Comparison of ENCODE assay signal across 9 cellular contexts in the genomic region with DNA sequence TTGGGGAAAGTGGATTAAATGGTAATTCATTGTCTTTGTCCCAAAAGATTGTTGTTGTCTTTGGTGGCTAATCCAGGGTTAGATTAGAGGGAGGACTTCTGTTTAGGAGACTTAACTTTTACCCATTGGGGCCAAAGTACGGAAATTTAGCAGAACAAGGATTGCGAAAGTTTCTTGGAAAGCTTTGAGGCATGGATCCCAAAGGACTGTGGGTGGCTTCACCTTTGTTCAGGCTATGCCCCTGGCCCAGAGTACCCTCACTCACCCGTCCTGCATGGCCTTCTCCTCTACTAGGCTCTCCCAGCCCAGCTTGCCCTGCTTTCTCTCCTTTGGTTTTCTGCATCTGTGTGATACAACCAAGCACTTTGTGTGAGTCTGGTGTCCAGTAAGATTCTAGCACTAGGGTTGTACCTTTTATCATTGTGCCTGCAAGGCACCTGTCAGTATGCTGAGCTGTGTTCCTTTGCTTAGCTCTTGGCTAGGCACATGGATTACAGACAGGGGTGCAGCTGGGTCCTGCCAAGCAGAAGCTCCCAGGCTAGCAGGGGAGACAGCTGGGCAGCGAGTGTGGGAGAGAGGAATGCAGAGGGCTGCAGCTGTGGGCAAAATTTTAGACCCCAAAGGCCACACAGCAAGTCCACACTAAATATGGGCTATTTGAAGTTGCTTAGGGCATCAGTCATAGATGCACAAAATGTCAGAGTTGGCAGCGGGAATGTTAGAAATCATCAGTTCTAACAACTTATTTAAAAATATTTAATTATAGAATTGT. TPM values are rescaled to one million over a fixed set of nuclear protein-coding genes. Genes with fewer than 3 reads are reported as not detected.
DNase-seq lines count a peak whose midpoint lies in the region; ATAC-seq and TF ChIP-seq lines count a peak whose summit lies in the region.
"Had no signal": no experiment of that assay in that cellular context is flagged by ENCODE, and none has a peak within 500 bp of the region (broad histone marks: within the 10 kb centered on the region; RNA-seq: fewer than 3 reads in every experiment).

No MANE protein-coding gene starts in this region.

- H3K9me3 Mint-ChIP-seq in activated naive CD8-positive, alpha-beta T cell (ENCODE audit: low read depth), result no peaks in the 10 kb centered on the region
- H3K9me3 Mint-ChIP-seq in activated naive CD8-positive, alpha-beta T cell treated with anti-CD3 and anti-CD28 coated beads for 36 hours, result no peaks in the 10 kb centered on the region
- H3K9me3 Mint-ChIP-seq in naive B cell, result no peaks in the 10 kb centered on the region
- H3K9me3 Mint-ChIP-seq in stimulated activated naive CD8-positive, alpha-beta T cell treated with anti-CD3 and anti-CD28 coated beads, Interleukin-15, amount 100 ng/mL, for 72 hours, result no peaks in the 10 kb centered on the region

- peaks cover 18% of the 10 kb centered on the region for H3K4me1 Mint-ChIP-seq in activated naive CD8-positive, alpha-beta T cell (ENCODE audit: low read depth)
- peaks cover 24% of the 10 kb centered on the region for H3K4me1 Mint-ChIP-seq in activated naive CD8-positive, alpha-beta T cell treated with anti-CD3 and anti-CD28 coated beads for 36 hours
- peaks cover 0 to 6% (median 3%) of the 10 kb centered on the region in 3 donors for H3K4me1 Mint-ChIP-seq in naive B cell
- peaks cover 36% of the 10 kb centered on the region for H3K4me1 Mint-ChIP-seq in stimulated activated naive CD8-positive, alpha-beta T cell treated with anti-CD3 and anti-CD28 coated beads, Interleukin-15, amount 100 ng/mL, for 72 hours

- intact Hi-C loops in breast epithelium (cut with DNase I; ENCODE audit: low total_unique reads), result loop anchor here (10.0 kb wide), 1 partner anchor 91 kb away; no protein-coding TSS in a partner anchor

- no peak for TF ChIP-seq CTCF in breast epithelium (IDR thresholded peaks at IDR 0.05)
- TF ChIP-seq CTCF in upper lobe of left lung (IDR thresholded peaks at IDR 0.05), result no peak

- peak overlapping the region; percentile 83 to 97 (median 84) for H3K4me3 ChIP-seq in breast epithelium
- H3K4me3 ChIP-seq in upper lobe of left lung, result peak overlapping the region in 3 of 4 donors; percentile 85 to 98 (median 92)

- peak overlapping the region; percentile 60 for H3K4me3 Mint-ChIP-seq in activated naive CD8-positive, alpha-beta T cell
- no peak overlapping the region for H3K4me3 Mint-ChIP-seq in activated naive CD8-positive, alpha-beta T cell treated with anti-CD3 and anti-CD28 coated beads for 36 hours
- H3K4me3 Mint-ChIP-seq in naive B cell, result peak overlapping the region in 6 of 8 donors; percentile 63 to 94 (median 88)
- no peak overlapping the region for H3K4me3 Mint-ChIP-seq in stimulated activated naive CD8-positive, alpha-beta T cell treated with anti-CD3 and anti-CD28 coated beads, Interleukin-15, amount 100 ng/mL, for 72 hours

- TF ChIP-seq POLR2A in breast epithelium (IDR thresholded peaks at IDR 0.05) (no peak), upper lobe of left lung (IDR thresholded peaks at IDR 0.05) (no peak)

- H3K27ac Mint-ChIP-seq in activated naive CD8-positive, alpha-beta T cell, result no peak overlapping the region
- no peak overlapping the region for H3K27ac Mint-ChIP-seq in activated naive CD8-positive, alpha-beta T cell treated with anti-CD3 and anti-CD28 coated beads for 36 hours
- H3K27ac Mint-ChIP-seq in naive B cell, result peak overlapping the region in 1 of 6 donors; percentile 20
- no peak overlapping the region for H3K27ac Mint-ChIP-seq in stimulated activated naive CD8-positive, alpha-beta T cell treated with anti-CD3 and anti-CD28 coated beads, Interleukin-15, amount 100 ng/mL, for 72 hours

- H3K27me3 Mint-ChIP-seq in activated naive CD8-positive, alpha-beta T cell, result no peaks in the 10 kb centered on the region
- no peaks in the 10 kb centered on the region for H3K27me3 Mint-ChIP-seq in activated naive CD8-positive, alpha-beta T cell treated with anti-CD3 and anti-CD28 coated beads for 36 hours
- no peaks in the 10 kb centered on the region for H3K27me3 Mint-ChIP-seq in naive B cell
- no peaks in the 10 kb centered on the region for H3K27me3 Mint-ChIP-seq in stimulated activated naive CD8-positive, alpha-beta T cell treated with anti-CD3 and anti-CD28 coated beads, Interleukin-15, amount 100 ng/mL, for 72 hours

- no peak for DNase-seq in activated naive CD8-positive, alpha-beta T cell treated with anti-CD3 and anti-CD28 coated beads for 36 hours
- no peak for DNase-seq in breast epithelium (ENCODE audit: low spot score in 2 of 2)
- no peak for DNase-seq in naive B cell
- no peak for DNase-seq in upper lobe of left lung
- DNase-seq in NCI-H2107 treated with DMSO at 0.1 percent for 48 hours (lab: John Stamatoyannopoulos, UW; ENCODE audit: unreplicated experiment), result no peak
- no peak for DNase-seq in kidney tubule cell (ENCODE audit: low spot score)
- DNase-seq in stimulated activated naive CD8-positive, alpha-beta T cell treated with anti-CD3 and anti-CD28 coated beads, Interleukin-15, amount 100 ng/mL, for 72 hours, result no peak
- DNase-seq: activated CD4-positive, alpha-beta T cell treated with anti-CD3 and anti-CD28 coated beads, Interleukin-2, amount 50 U/mL, for 1 hour had no signal

- H3K36me3 Mint-ChIP-seq in activated naive CD8-positive, alpha-beta T cell, result peaks cover 2% of the 10 kb centered on the region
- H3K36me3 Mint-ChIP-seq in activated naive CD8-positive, alpha-beta T cell treated with anti-CD3 and anti-CD28 coated beads for 36 hours, result no peaks in the 10 kb centered on the region
- H3K36me3 Mint-ChIP-seq in naive B cell, result no peaks in the 10 kb centered on the region

- TF ChIP-seq EP300 in upper lobe of left lung (IDR thresholded peaks at IDR 0.05), result no peak

- 79 to 83% methylated on average over 5 of the region's 5 CpGs for whole genome bisulfite sequencing in upper lobe of left lung, 2 donors

- H3K27ac ChIP-seq in breast epithelium (peak overlapping the region in 1 of 2 donors; percentile 90), upper lobe of left lung (no peak overlapping the region)

- ATAC-seq in naive B cell (ENCODE audit: low read depth in 2 of 2) (no peak), upper lobe of left lung (ENCODE audit: low FRiP score in 2 of 2) (no peak)
- no peak for ATAC-seq in stimulated activated naive CD8-positive, alpha-beta T cell treated with anti-CD3 and anti-CD28 coated beads, Interleukin-15, amount 100 ng/mL, for 72 hours

- H3K27me3 ChIP-seq in breast epithelium (no peaks in the 10 kb centered on the region), upper lobe of left lung (no peaks in the 10 kb centered on the region)

- H3K4me1 ChIP-seq in breast epithelium (no peaks in the 10 kb centered on the region), upper lobe of left lung (peaks cover 0 to 45% (median 16%) of the 10 kb centered on the region in 4 donors)

- H3K9me3 ChIP-seq in breast epithelium (no peaks in the 10 kb centered on the region), upper lobe of left lung (no peaks in the 10 kb centered on the region)

- H3K36me3 ChIP-seq in breast epithelium (no peaks in the 10 kb centered on the region), upper lobe of left lung (no peaks in the 10 kb centered on the region)

RNA-seq across cellular contexts. Expression of gene PPARGC1B, which starts 3.2 kb away (rescaled TPM):
- total RNA-seq in activated naive CD8-positive, alpha-beta T cell treated with anti-CD3 and anti-CD28 coated beads for 36 hours, result 10 to 100 TPM; 10.6 to 10.9 TPM
- total RNA-seq in breast epithelium (1 to 10 TPM; 3.9 to 5.8 (median 4.7) TPM), upper lobe of left lung (10 to 100 TPM in 2 of 6 donors, 1 to 10 TPM in 4; 3.8 to 21.0 (median 9.1) TPM)
- 1 to 10 TPM in 5 of 6 donors, under 1 TPM in 1; 0.62 to 2.5 (median 1.6) TPM for polyA plus RNA-seq in naive B cell (ENCODE audit: low read depth in 6 of 6)

Comparison
In these comparisons a context has a peak if more than half of its experiments do, and no peak if none do; other contexts are left out.
1. H3K4me3 Mint-ChIP-seq: peak in activated naive CD8-positive, alpha-beta T cell (single experiment) and naive B cell (6 of 8); none in activated naive CD8-positive, alpha-beta T cell treated with anti-CD3 and anti-CD28 coated beads for 36 hours (single experiment) and stimulated activated naive CD8-positive, alpha-beta T cell treated with anti-CD3 and anti-CD28 coated beads, Interleukin-15, amount 100 ng/mL, for 72 hours (0 of 2).